In genomic region chr3:30551266-30551665, GRCh38 we compare ENCODE assay signal across 1 cellular context.
TF ChIP-seq lines count a peak whose summit lies in the region.

No MANE protein-coding gene starts in this region.

TF ChIP-seq in HepG2, 621 proteins besides CTCF, POLR2A, EP300 and RAD21:
- TF ChIP-seq SMAD3 (CRISPR knock-in tag; IDR thresholded peaks at IDR 0.05) (no peak), ZNF773 (CRISPR knock-in tag; IDR thresholded peaks at IDR 0.05; ENCODE audit: borderline replicate concordance) (no peak), KDM1A (CRISPR knock-in tag; IDR thresholded peaks at IDR 0.05) (no peak), TGIF2 (CRISPR knock-in tag; IDR thresholded peaks at IDR 0.05) (no peak), MNT (IDR thresholded peaks at IDR 0.05) (no peak), ZNF883 (CRISPR knock-in tag; IDR thresholded peaks at IDR 0.05; ENCODE audit: not compliant biosample characterization) (no peak), ZNF577 (CRISPR knock-in tag; IDR thresholded peaks at IDR 0.05; ENCODE audit: borderline replicate concordance, low read depth) (no peak), ZBTB14 (CRISPR knock-in tag; IDR thresholded peaks at IDR 0.05) (no peak), BORCS8-MEF2B (CRISPR knock-in tag; IDR thresholded peaks at IDR 0.05) (no peak), DRAP1 (CRISPR knock-in tag; IDR thresholded peaks at IDR 0.05) (no peak), ZSCAN21 (CRISPR knock-in tag; IDR thresholded peaks at IDR 0.05; ENCODE audit: borderline replicate concordance) (no peak), ZNF430 (CRISPR knock-in tag; IDR thresholded peaks at IDR 0.05) (no peak), RBAK (CRISPR knock-in tag; IDR thresholded peaks at IDR 0.05) (no peak), ZBTB1 (CRISPR knock-in tag; IDR thresholded peaks at IDR 0.05; ENCODE audit: borderline replicate concordance) (no peak), SYNCRIP (IDR thresholded peaks at IDR 0.05; ENCODE audit: insufficient read depth, low read depth, low read length) (no peak), AGO2 (optimal IDR thresholded peaks at IDR 0.05; ENCODE audit: low read depth, low read length) (no peak), MAZ (IDR thresholded peaks at IDR 0.05; ENCODE audit: borderline replicate concordance, low read depth, low read length) (no peak), MAZ (CRISPR knock-in tag; IDR thresholded peaks at IDR 0.05; ENCODE audit: low read depth) (no peak)
- TF ChIP-seq, protein P1, sequence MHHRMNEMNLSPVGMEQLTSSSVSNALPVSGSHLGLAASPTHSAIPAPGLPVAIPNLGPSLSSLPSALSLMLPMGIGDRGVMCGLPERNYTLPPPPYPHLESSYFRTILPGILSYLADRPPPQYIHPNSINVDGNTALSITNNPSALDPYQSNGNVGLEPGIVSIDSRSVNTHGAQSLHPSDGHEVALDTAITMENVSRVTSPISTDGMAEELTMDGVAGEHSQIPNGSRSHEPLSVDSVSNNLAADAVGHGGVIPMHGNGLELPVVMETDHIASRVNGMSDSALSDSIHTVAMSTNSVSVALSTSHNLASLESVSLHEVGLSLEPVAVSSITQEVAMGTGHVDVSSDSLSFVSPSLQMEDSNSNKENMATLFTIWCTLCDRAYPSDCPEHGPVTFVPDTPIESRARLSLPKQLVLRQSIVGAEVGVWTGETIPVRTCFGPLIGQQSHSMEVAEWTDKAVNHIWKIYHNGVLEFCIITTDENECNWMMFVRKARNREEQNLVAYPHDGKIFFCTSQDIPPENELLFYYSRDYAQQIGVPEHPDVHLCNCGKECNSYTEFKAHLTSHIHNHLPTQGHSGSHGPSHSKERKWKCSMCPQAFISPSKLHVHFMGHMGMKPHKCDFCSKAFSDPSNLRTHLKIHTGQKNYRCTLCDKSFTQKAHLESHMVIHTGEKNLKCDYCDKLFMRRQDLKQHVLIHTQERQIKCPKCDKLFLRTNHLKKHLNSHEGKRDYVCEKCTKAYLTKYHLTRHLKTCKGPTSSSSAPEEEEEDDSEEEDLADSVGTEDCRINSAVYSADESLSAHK (CRISPR knock-in tag; IDR thresholded peaks at IDR 0.05; ENCODE audit: borderline replicate concordance): no peak
- TF ChIP-seq, protein P2, sequence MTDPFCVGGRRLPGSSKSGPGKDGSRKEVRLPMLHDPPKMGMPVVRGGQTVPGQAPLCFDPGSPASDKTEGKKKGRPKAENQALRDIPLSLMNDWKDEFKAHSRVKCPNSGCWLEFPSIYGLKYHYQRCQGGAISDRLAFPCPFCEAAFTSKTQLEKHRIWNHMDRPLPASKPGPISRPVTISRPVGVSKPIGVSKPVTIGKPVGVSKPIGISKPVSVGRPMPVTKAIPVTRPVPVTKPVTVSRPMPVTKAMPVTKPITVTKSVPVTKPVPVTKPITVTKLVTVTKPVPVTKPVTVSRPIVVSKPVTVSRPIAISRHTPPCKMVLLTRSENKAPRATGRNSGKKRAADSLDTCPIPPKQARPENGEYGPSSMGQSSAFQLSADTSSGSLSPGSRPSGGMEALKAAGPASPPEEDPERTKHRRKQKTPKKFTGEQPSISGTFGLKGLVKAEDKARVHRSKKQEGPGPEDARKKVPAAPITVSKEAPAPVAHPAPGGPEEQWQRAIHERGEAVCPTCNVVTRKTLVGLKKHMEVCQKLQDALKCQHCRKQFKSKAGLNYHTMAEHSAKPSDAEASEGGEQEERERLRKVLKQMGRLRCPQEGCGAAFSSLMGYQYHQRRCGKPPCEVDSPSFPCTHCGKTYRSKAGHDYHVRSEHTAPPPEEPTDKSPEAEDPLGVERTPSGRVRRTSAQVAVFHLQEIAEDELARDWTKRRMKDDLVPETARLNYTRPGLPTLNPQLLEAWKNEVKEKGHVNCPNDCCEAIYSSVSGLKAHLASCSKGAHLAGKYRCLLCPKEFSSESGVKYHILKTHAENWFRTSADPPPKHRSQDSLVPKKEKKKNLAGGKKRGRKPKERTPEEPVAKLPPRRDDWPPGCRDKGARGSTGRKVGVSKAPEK (CRISPR knock-in tag; IDR thresholded peaks at IDR 0.05; ENCODE audit: borderline replicate concordance): no peak
TF ChIP-seq in HepG2: peak in this region for 0.
